27 cellular contexts compared by ENCODE assay signal in genomic region chr7:134799387-134799786, GRCh38. TPM values are rescaled to one million over a fixed set of nuclear protein-coding genes. Genes with fewer than 3 reads are reported as not detected.
DNase-seq lines count a peak whose midpoint lies in the region; ATAC-seq, FAIRE-seq and TF ChIP-seq lines count a peak whose summit lies in the region.
"Had no signal": no experiment of that assay in that cellular context is flagged by ENCODE, and none has a peak within 500 bp of the region (broad histone marks: within the 10 kb centered on the region; RNA-seq: fewer than 3 reads in every experiment).

No MANE protein-coding gene starts in this region.

- H3K4me1 ChIP-seq in astrocyte (ENCODE audit: insufficient read depth, low read length), result peaks cover 30% of the 10 kb centered on the region
- H3K4me1 ChIP-seq in gastroesophageal sphincter, result peaks cover 3 to 76% (median 10%) of the 10 kb centered on the region in 3 donors
- peaks cover 18% of the 10 kb centered on the region for H3K4me1 ChIP-seq in smooth muscle cell (ENCODE audit: low read depth)

- H3K9ac ChIP-seq in astrocyte (ENCODE audit: low read length) (no peak overlapping the region), smooth muscle cell (ENCODE audit: low read depth) (no peak overlapping the region)

- H3K9me3 ChIP-seq in astrocyte (ENCODE audit: insufficient read depth, low read depth, low read length) (no peaks in the 10 kb centered on the region), gastroesophageal sphincter (no peaks in the 10 kb centered on the region), smooth muscle cell (replicated peaks; ENCODE audit: low read depth) (no peaks in the 10 kb centered on the region)
- H3K9me3 ChIP-seq: neutrophil, tibial nerve had no signal

- no peak for TF ChIP-seq POLR2A in gastroesophageal sphincter (IDR thresholded peaks at IDR 0.05)

- no peak for FAIRE-seq in astrocyte (lab: Jason Lieb, UNC)
- FAIRE-seq: G401.6, HTR-8/SVneo had no signal

- DNase-seq in HFFc6 (no peak), astrocyte (ENCODE audit: low read depth) (no peak), smooth muscle cell (lab: John Stamatoyannopoulos, UW; ENCODE audit: unreplicated experiment) (no peak), caudate nucleus (lab: John Stamatoyannopoulos, UW) (no peak), nucleus accumbens (lab: John Stamatoyannopoulos, UW) (no peak), activated gamma-delta T cell treated with Interleukin-2 at 50 U/mL for 16 hours (no peak), HK-2 (ENCODE audit: unreplicated experiment) (no peak)
- DNase-seq: activated CD4-positive, alpha-beta T cell treated with anti-CD3 and anti-CD28 coated beads for 48 hours; activated naive CD4-positive, alpha-beta T cell treated with anti-CD3 and anti-CD28 coated beads for 36 hours; activated T-cell treated with anti-CD3 and anti-CD28 coated beads, Interleukin-2, amount 50 U/mL, for 4 hours; amniotic stem cell; CD4-positive, alpha-beta memory T cell; H7; heart right ventricle; left colon; mesenchymal stem cell; NCI-H1694; stimulated activated naive CD8-positive, alpha-beta T cell treated with anti-CD3 and anti-CD28 coated beads, Interleukin-15, Interleukin-2, amounts not matched to agents 100 U/mL and 50 U/mL, for 24 hours; T-helper 2 cell had no signal

- peaks cover 26% of the 10 kb centered on the region for H3K27me3 Mint-ChIP-seq in HFFc6 (ENCODE audit: insufficient read depth)
- H3K27me3 Mint-ChIP-seq in astrocyte (ENCODE audit: low read depth, unreplicated experiment), result no peaks in the 10 kb centered on the region

- no peak for TF ChIP-seq CTCF in HFFc6 (IDR thresholded peaks at IDR 0.05)
- no peak for TF ChIP-seq CTCF in astrocyte (IDR thresholded peaks at IDR 0.05; ENCODE audit: insufficient read depth, low read depth, low read length)
- no peak for TF ChIP-seq CTCF in gastroesophageal sphincter (IDR thresholded peaks at IDR 0.05)
- no peak for TF ChIP-seq CTCF in smooth muscle cell (IDR thresholded peaks at IDR 0.05; ENCODE audit: borderline replicate concordance, insufficient read depth, poor library complexity, severe bottlenecking)

- TF ChIP-seq EP300 in gastroesophageal sphincter (IDR thresholded peaks at IDR 0.05), result no peak

- H3K4me1 Mint-ChIP-seq in HFFc6 (ENCODE audit: low read depth) (peaks cover 86% of the 10 kb centered on the region), astrocyte (ENCODE audit: low read depth, unreplicated experiment) (peaks cover 67% of the 10 kb centered on the region)
- H3K4me1 Mint-ChIP-seq: CD4-positive, alpha-beta memory T cell had no signal

- no peak overlapping the region for H2AFZ ChIP-seq in astrocyte (ENCODE audit: low read depth, low read length)
- no peak overlapping the region for H2AFZ ChIP-seq in smooth muscle cell (ENCODE audit: low read depth)

- H3K4me3 ChIP-seq in astrocyte (ENCODE audit: insufficient read depth, low read depth, low read length) (no peak overlapping the region), gastroesophageal sphincter (no peak overlapping the region), smooth muscle cell (no peak overlapping the region)
- H3K4me3 ChIP-seq: cardiac muscle cell, heart right ventricle, SK-N-MC, tibial nerve had no signal

- H3K9me3 Mint-ChIP-seq in HFFc6 (no peaks in the 10 kb centered on the region), astrocyte (ENCODE audit: unreplicated experiment) (no peaks in the 10 kb centered on the region)
- H3K9me3 Mint-ChIP-seq: activated naive CD4-positive, alpha-beta T cell treated with anti-CD3 and anti-CD28 coated beads for 36 hours; activated T-cell treated with anti-CD3 and anti-CD28 coated beads, Interleukin-2, amount 50 U/mL, for 4 hours had no signal

- WGBS in gastroesophageal sphincter (ENCODE audit: low coverage in 1 of 2), 2 donors, result 23 to 35% methylated on average over 5 of the region's 5 CpGs
- 87% methylated on average over 5 of the region's 5 CpGs for WGBS in smooth muscle cell (ENCODE audit: low lambda C conversion rate)

- no peak for ATAC-seq in gastroesophageal sphincter
- ATAC-seq: activated T-cell treated with anti-CD3 and anti-CD28 coated beads, Interleukin-2, amount 50 U/mL, for 4 hours; left colon; stimulated activated naive CD8-positive, alpha-beta T cell treated with anti-CD3 and anti-CD28 coated beads, Interleukin-15, Interleukin-2, amounts not matched to agents 100 U/mL and 50 U/mL, for 24 hours had no signal

- H3K36me3 Mint-ChIP-seq in HFFc6 (ENCODE audit: low read depth) (peaks cover 67% of the 10 kb centered on the region), astrocyte (ENCODE audit: low read depth, unreplicated experiment) (peaks cover 15% of the 10 kb centered on the region)

- peak overlapping the region; percentile 10; the same call in 1 of the 2 replicates for H3K4me3 Mint-ChIP-seq in HFFc6
- peak overlapping the region; percentile 70 for H3K4me3 Mint-ChIP-seq in astrocyte (ENCODE audit: unreplicated experiment)
- H3K4me3 Mint-ChIP-seq: activated naive CD4-positive, alpha-beta T cell treated with anti-CD3 and anti-CD28 coated beads for 36 hours; activated T-cell treated with anti-CD3 and anti-CD28 coated beads, Interleukin-2, amount 50 U/mL, for 4 hours; CD4-positive, alpha-beta memory T cell had no signal

- H3K36me3 ChIP-seq in astrocyte (ENCODE audit: insufficient read depth, low read length), result peaks cover 38% of the 10 kb centered on the region
- peaks cover 0 to 18% of the 10 kb centered on the region in 2 donors for H3K36me3 ChIP-seq in gastroesophageal sphincter
- H3K36me3 ChIP-seq in smooth muscle cell (ENCODE audit: low read depth), result peaks cover 12% of the 10 kb centered on the region
- H3K36me3 ChIP-seq: cardiac muscle cell, neutrophil had no signal

- peak overlapping the region; percentile 9 for H3K27ac ChIP-seq in astrocyte (ENCODE audit: low read depth, low read length)
- peak overlapping the region; percentile 39 to 95 (median 73) for H3K27ac ChIP-seq in gastroesophageal sphincter
- H3K27ac ChIP-seq in smooth muscle cell (ENCODE audit: low read depth), result peak overlapping the region; percentile 92
- H3K27ac ChIP-seq in caudate nucleus (ENCODE audit: low read depth, low read length), result no peak overlapping the region
- H3K27ac ChIP-seq: cardiac muscle cell, neutrophil, RWPE1, SK-N-MC had no signal

- peak overlapping the region; percentile 24 for H3K4me2 ChIP-seq in astrocyte (ENCODE audit: low read length)
- peak overlapping the region; percentile 50 for H3K4me2 ChIP-seq in smooth muscle cell

- peaks cover 98% of the 10 kb centered on the region for H3K79me2 ChIP-seq in astrocyte (ENCODE audit: insufficient read depth, low read length)
- H3K79me2 ChIP-seq in smooth muscle cell (ENCODE audit: low read depth), result peaks cover 100% of the 10 kb centered on the region

- H3F3A ChIP-seq in smooth muscle cell (ENCODE audit: low read depth), result peaks cover 30% of the 10 kb centered on the region

- H3K27ac Mint-ChIP-seq in HFFc6, result peak overlapping the region; percentile 54
- peak overlapping the region; percentile 60 for H3K27ac Mint-ChIP-seq in astrocyte (ENCODE audit: unreplicated experiment)
- H3K27ac Mint-ChIP-seq: activated naive CD4-positive, alpha-beta T cell treated with anti-CD3 and anti-CD28 coated beads for 36 hours; CD4-positive, alpha-beta memory T cell had no signal

- no peaks in the 10 kb centered on the region for H3K27me3 ChIP-seq in astrocyte (ENCODE audit: insufficient read depth, low read length)
- H3K27me3 ChIP-seq in gastroesophageal sphincter, result no peaks in the 10 kb centered on the region
- H3K27me3 ChIP-seq in smooth muscle cell (ENCODE audit: low read depth), result no peaks in the 10 kb centered on the region
- H3K27me3 ChIP-seq: cardiac muscle cell, heart right ventricle, neutrophil, tibial nerve had no signal

- H4K20me1 ChIP-seq in astrocyte (ENCODE audit: insufficient read depth, low read length) (peaks cover 85% of the 10 kb centered on the region), smooth muscle cell (ENCODE audit: low read depth) (peaks cover 100% of the 10 kb centered on the region)

RNA-seq across cellular contexts. Expression of gene CALD1, which starts 20.0 kb away (rescaled TPM):
- 1,000 to 10,000 TPM; 1,066 to 1,726 (median 1,102) TPM for total RNA-seq in HFFc6 (2021; fragmentation: NEBNext Ultra II Directional; extraction: Animal tissue kit (Norgen Biotek cat#: 25700))
- total RNA-seq in astrocyte (1,834 and 1,872 TPM in 2 replicates), gastroesophageal sphincter (1,000 to 10,000 TPM; 1,513 to 2,575 (median 1,808) TPM), smooth muscle cell (948 and 1,024 TPM in 2 replicates)
- 1,552 and 1,869 TPM in 2 replicates for polyA plus RNA-seq in smooth muscle cell
- total RNA-seq: CD4-positive, alpha-beta memory T cell had no signal
